26 cellular contexts compared by ENCODE assay signal in genomic region chr18:73739098-73739497, GRCh38.
DNase-seq lines count a peak whose midpoint lies in the region; FAIRE-seq and TF ChIP-seq lines count a peak whose summit lies in the region.
"Had no signal": no experiment of that assay in that cellular context is flagged by ENCODE, and none has a peak within 500 bp of the region (broad histone marks: within the 10 kb centered on the region; RNA-seq: fewer than 3 reads in every experiment).

No MANE protein-coding gene starts in this region.

- POLR2A ChIA-PET in SK-N-SH (lab: Yijun Ruan, JAX): no interaction called here

- intact Hi-C loops in prostate gland (cut with DNase I): no loop called here

- TF ChIP-seq POLR2A in prostate gland (IDR thresholded peaks at IDR 0.05): no peak

- no peaks in the 10 kb centered on the region for H3F3A ChIP-seq in SK-N-SH (replicated peaks; ENCODE audit: insufficient read depth)

- no peaks in the 10 kb centered on the region for H3K36me3 ChIP-seq in SK-N-SH (replicated peaks in 1 of 2; ENCODE audit: control insufficient read depth in 1 of 2, insufficient read depth in 2 of 2, low read length in 1 of 2)
- no peaks in the 10 kb centered on the region for H3K36me3 ChIP-seq in prostate gland
- no peaks in the 10 kb centered on the region for H3K36me3 ChIP-seq in BE2C
- H3K36me3 ChIP-seq: ascending aorta, SJSA1, tibial artery had no signal

- H3K9ac ChIP-seq in SK-N-SH: no peak overlapping the region

- H2AFZ ChIP-seq in SK-N-SH (ENCODE audit: low read depth): peak overlapping the region; percentile 10; the same call in 1 of the 2 replicates

- FAIRE-seq in HTR-8/SVneo (lab: Jason Lieb, UNC): no peak
- FAIRE-seq: G401.6, islet of Langerhans had no signal

- H3K9me3 ChIP-seq in SK-N-SH: no peaks in the 10 kb centered on the region
- no peaks in the 10 kb centered on the region for H3K9me3 ChIP-seq in prostate gland
- H3K9me3 ChIP-seq in BE2C: no peaks in the 10 kb centered on the region
- H3K9me3 ChIP-seq: ascending aorta, psoas muscle, SJSA1, tibial artery had no signal

- 14% methylated on average over 3 of the region's 3 CpGs for WGBS in SK-N-SH (ENCODE audit: low lambda C conversion rate)
- 84% methylated on average over 3 of the region's 3 CpGs for WGBS in prostate gland

- H3K27me3 ChIP-seq in SK-N-SH (ENCODE audit: insufficient read depth) (no peaks in the 10 kb centered on the region), prostate gland (replicated peaks; ENCODE audit: insufficient read depth) (no peaks in the 10 kb centered on the region), BE2C (no peaks in the 10 kb centered on the region)
- H3K27me3 ChIP-seq: ascending aorta, dorsolateral prefrontal cortex, SJSA1, tibial artery had no signal

- H4K20me1 ChIP-seq in SK-N-SH (ENCODE audit: insufficient read depth): no peaks in the 10 kb centered on the region

- H3K4me3 ChIP-seq in SK-N-SH (ENCODE audit: low read depth in 2 of 2, low read length in 1 of 2) (no peak overlapping the region), prostate gland (no peak overlapping the region), BE2C (ENCODE audit: low read depth, low read length) (no peak overlapping the region)
- H3K4me3 ChIP-seq: ascending aorta, dorsolateral prefrontal cortex, psoas muscle, SJSA1, tibial artery had no signal

- no peaks in the 10 kb centered on the region for H3K79me2 ChIP-seq in SK-N-SH (ENCODE audit: insufficient read depth)

- CTCF ChIA-PET in SK-N-SH (lab: Yijun Ruan, JAX): no interaction called here

- no peak overlapping the region for H3K27ac ChIP-seq in SK-N-SH (ENCODE audit: low read depth in 2 of 2, low read length in 1 of 2)
- H3K27ac ChIP-seq in prostate gland: no peak overlapping the region
- H3K27ac ChIP-seq: ascending aorta, dorsolateral prefrontal cortex, psoas muscle, SJSA1, tibial artery had no signal

- TF ChIP-seq RAD21 in SK-N-SH (IDR thresholded peaks at IDR 0.05; ENCODE audit: low read length): no peak

- peak in 1 of 2 experiments; percentile 19; a peak in 1 of 4 replicates for TF ChIP-seq EP300 in SK-N-SH (IDR thresholded peaks at IDR 0.05; ENCODE audit: borderline replicate concordance in 1 of 2, low read depth in 1 of 2, low read length in 1 of 2)

- DNase-seq in H4 (ENCODE audit: low spot score): peak; percentile 49
- no peak for DNase-seq in SK-N-SH
- DNase-seq in dermis blood vessel endothelial cell: peak; percentile 91
- DNase-seq in lung microvascular endothelial cell (ENCODE audit: low read depth in 2 of 2): peak; percentile 22 to 84
- DNase-seq in activated gamma-delta T cell (lab: John Stamatoyannopoulos, UW): no peak
- DNase-seq in prostate gland (ENCODE audit: low spot score): no peak
- no peak for DNase-seq in HTR-8/SVneo (ENCODE audit: insufficient read length, low spot score)
- no peak for DNase-seq in BE2C
- DNase-seq: activated effector memory CD4-positive, alpha-beta T cell treated with anti-CD3 and anti-CD28 coated beads, Interleukin-2, amount 50 U/mL, for 16 hours; activated naive CD8-positive, alpha-beta T cell treated with anti-CD3 and anti-CD28 coated beads for 36 hours; activated T-cell treated with anti-CD3 and anti-CD28 coated beads, Interleukin-2, amount 50 U/mL, for 24 hours; dorsolateral prefrontal cortex; left ventricle myocardium superior; naive B cell; NCI-H1048; NCI-H1694; NCI-H446 treated with DMSO at 0.1 percent for 48 hours; NCI-H82; psoas muscle; RPMI8226; stimulated activated CD4-positive, alpha-beta T cell treated with anti-CD3 and anti-CD28 coated beads, Interleukin-4, amount 100 ng/mL, for 24 hours; tibial artery had no signal

- H3K4me2 ChIP-seq in SK-N-SH: no peak overlapping the region

- H3K4me1 ChIP-seq in SK-N-SH (ENCODE audit: control insufficient read depth in 1 of 2, insufficient read depth in 2 of 2, low read depth in 1 of 2, low read length in 1 of 2): peaks cover 0 to 11% of the 10 kb centered on the region in 2 experiments; a peak in 1 of 4 replicates
- H3K4me1 ChIP-seq in prostate gland (replicated peaks): no peaks in the 10 kb centered on the region
- no peaks in the 10 kb centered on the region for H3K4me1 ChIP-seq in BE2C
- H3K4me1 ChIP-seq: ascending aorta, psoas muscle, SJSA1, tibial artery had no signal

- TF ChIP-seq CTCF in SK-N-SH (IDR thresholded peaks at IDR 0.05) (no peak), prostate gland (IDR thresholded peaks at IDR 0.05) (no peak), BE2C (IDR thresholded peaks at IDR 0.05; ENCODE audit: low read depth, low read length) (no peak)

- no peaks in the 10 kb centered on the region for H3K9me2 ChIP-seq in SK-N-SH

TF ChIP-seq in SK-N-SH, 30 proteins besides CTCF, POLR2A, EP300 and RAD21:
- TF ChIP-seq MEF2A (IDR thresholded peaks at IDR 0.05; ENCODE audit: borderline replicate concordance, low read depth) (peak; percentile 28; the same call in 1 of the 2 replicates), JUND (IDR thresholded peaks at IDR 0.05) (peak; percentile 43), TCF12 (IDR thresholded peaks at IDR 0.05) (0 out of 2 replicates have a peak, but pooled peaks have one; percentile 30), FOSL2 (IDR thresholded peaks at IDR 0.05; ENCODE audit: borderline replicate concordance, low read depth) (peak; percentile 58; the same call in 1 of the 2 replicates), TEAD4 (IDR thresholded peaks at IDR 0.05; ENCODE audit: borderline replicate concordance, insufficient read depth) (no peak), SMC3 (IDR thresholded peaks at IDR 0.05; ENCODE audit: low read depth, low read length) (no peak), USF1 (IDR thresholded peaks at IDR 0.05; ENCODE audit: borderline replicate concordance, low read depth) (no peak), PBX3 (IDR thresholded peaks at IDR 0.05) (0 out of 2 replicates have a peak, but pooled peaks have one; percentile 9), FOXM1 (IDR thresholded peaks at IDR 0.05; ENCODE audit: low read depth) (no peak)

Comparison
In these comparisons a context has a peak if more than half of its experiments do, and no peak if none do; other contexts are left out.
1. DNase-seq: peak in H4 (single experiment), dermis blood vessel endothelial cell (single experiment) and lung microvascular endothelial cell (2 of 2); none in SK-N-SH (single experiment), activated gamma-delta T cell (single experiment), prostate gland (single experiment), HTR-8/SVneo (single experiment) and BE2C (single experiment).